In the genomic region with DNA sequence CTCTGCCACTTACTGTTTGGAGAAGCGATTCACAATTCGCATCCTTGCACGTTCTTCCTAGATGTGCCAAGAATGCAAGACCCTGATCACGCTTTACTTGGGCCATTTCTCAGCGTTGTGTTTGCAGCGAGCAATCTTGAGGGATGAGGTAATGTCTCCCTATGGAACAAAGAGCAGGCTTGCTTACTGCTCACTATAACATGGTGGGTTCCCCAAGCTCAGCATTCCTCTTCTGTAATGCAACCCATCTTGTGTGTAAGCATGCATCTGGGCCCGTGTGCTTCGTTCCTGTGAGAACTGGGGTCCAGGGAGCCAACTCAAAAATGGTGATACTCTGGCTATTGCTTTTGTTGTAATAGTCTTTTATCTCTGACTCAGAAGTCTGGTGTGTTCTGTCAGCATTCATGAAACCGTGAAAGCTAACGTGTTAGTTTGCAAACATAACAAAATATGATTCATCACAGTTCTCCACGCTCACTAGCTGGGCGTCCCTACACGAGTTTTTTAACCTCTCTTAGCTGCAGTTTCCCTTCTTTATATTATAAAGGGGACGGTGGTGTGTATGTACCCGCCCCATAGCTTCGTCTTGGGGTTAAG, we compare ENCODE assay signal across 1 cellular context.
A peak's percentile ranks its signal among the peaks of the same experiment; 100 is the strongest.
TF ChIP-seq lines count a peak whose summit lies in the region.

No MANE protein-coding gene starts in this region.

TF ChIP-seq in K562, 482 proteins besides CTCF, POLR2A, EP300 and RAD21 (continued from another document):
- TF ChIP-seq, protein P1, sequence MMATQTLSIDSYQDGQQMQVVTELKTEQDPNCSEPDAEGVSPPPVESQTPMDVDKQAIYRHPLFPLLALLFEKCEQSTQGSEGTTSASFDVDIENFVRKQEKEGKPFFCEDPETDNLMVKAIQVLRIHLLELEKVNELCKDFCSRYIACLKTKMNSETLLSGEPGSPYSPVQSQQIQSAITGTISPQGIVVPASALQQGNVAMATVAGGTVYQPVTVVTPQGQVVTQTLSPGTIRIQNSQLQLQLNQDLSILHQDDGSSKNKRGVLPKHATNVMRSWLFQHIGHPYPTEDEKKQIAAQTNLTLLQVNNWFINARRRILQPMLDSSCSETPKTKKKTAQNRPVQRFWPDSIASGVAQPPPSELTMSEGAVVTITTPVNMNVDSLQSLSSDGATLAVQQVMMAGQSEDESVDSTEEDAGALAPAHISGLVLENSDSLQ (IDR thresholded peaks at IDR 0.05): no peak
- TF ChIP-seq TOE1 (IDR thresholded peaks at IDR 0.05; ENCODE audit: borderline replicate concordance) (no peak), TOE1 (CRISPR knock-in tag; IDR thresholded peaks at IDR 0.05; ENCODE audit: borderline replicate concordance, low read depth) (no peak), ZNF311 (CRISPR knock-in tag; IDR thresholded peaks at IDR 0.05) (0 out of 2 replicates have a peak, but pooled peaks have one; percentile 32), HMBOX1 (IDR thresholded peaks at IDR 0.05) (no peak), ZNF175 (CRISPR knock-in tag; IDR thresholded peaks at IDR 0.05; ENCODE audit: low read depth) (no peak), CBFB (CRISPR knock-in tag; IDR thresholded peaks at IDR 0.05) (0 out of 2 replicates have a peak, but pooled peaks have one; percentile 48), ZNF24 (IDR thresholded peaks at IDR 0.05) (no peak), ZNF253 (CRISPR knock-in tag; conservative IDR thresholded peaks at IDR 0.05) (no peak), ZNF384 (IDR thresholded peaks at IDR 0.05; ENCODE audit: low read depth, low read length) (no peak), FOSL1 (tag; conservative IDR thresholded peaks at IDR 0.05) (0 out of 2 replicates have a peak, but pooled peaks have one; percentile 28), NR2C2 (CRISPR knock-in tag; IDR thresholded peaks at IDR 0.05) (0 out of 2 replicates have a peak, but pooled peaks have one; percentile 35), NR2C2 (tag; IDR thresholded peaks at IDR 0.05) (no peak)
- TF ChIP-seq, protein P2, sequence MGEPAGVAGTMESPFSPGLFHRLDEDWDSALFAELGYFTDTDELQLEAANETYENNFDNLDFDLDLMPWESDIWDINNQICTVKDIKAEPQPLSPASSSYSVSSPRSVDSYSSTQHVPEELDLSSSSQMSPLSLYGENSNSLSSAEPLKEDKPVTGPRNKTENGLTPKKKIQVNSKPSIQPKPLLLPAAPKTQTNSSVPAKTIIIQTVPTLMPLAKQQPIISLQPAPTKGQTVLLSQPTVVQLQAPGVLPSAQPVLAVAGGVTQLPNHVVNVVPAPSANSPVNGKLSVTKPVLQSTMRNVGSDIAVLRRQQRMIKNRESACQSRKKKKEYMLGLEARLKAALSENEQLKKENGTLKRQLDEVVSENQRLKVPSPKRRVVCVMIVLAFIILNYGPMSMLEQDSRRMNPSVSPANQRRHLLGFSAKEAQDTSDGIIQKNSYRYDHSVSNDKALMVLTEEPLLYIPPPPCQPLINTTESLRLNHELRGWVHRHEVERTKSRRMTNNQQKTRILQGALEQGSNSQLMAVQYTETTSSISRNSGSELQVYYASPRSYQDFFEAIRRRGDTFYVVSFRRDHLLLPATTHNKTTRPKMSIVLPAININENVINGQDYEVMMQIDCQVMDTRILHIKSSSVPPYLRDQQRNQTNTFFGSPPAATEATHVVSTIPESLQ (CRISPR knock-in tag; IDR thresholded peaks at IDR 0.05): peak; percentile 38; the same call in 1 of the 2 replicates
- TF ChIP-seq, protein P3, sequence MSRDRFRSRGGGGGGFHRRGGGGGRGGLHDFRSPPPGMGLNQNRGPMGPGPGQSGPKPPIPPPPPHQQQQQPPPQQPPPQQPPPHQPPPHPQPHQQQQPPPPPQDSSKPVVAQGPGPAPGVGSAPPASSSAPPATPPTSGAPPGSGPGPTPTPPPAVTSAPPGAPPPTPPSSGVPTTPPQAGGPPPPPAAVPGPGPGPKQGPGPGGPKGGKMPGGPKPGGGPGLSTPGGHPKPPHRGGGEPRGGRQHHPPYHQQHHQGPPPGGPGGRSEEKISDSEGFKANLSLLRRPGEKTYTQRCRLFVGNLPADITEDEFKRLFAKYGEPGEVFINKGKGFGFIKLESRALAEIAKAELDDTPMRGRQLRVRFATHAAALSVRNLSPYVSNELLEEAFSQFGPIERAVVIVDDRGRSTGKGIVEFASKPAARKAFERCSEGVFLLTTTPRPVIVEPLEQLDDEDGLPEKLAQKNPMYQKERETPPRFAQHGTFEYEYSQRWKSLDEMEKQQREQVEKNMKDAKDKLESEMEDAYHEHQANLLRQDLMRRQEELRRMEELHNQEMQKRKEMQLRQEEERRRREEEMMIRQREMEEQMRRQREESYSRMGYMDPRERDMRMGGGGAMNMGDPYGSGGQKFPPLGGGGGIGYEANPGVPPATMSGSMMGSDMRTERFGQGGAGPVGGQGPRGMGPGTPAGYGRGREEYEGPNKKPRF (IDR thresholded peaks at IDR 0.05; ENCODE audit: low read depth, low read length): no peak
